Comparison of ENCODE assay signal across 8 cellular contexts in genomic region chr20:38692436-38693411, GRCh38. TPM values are rescaled to one million over a fixed set of nuclear protein-coding genes. Genes with fewer than 3 reads are reported as not detected.
DNase-seq lines count a peak whose midpoint lies in the region; ATAC-seq and TF ChIP-seq lines count a peak whose summit lies in the region.

No MANE protein-coding gene starts in this region.

- DNase-seq in A673 (ENCODE audit: low spot score) (peak; percentile 75), HEK293T (ENCODE audit: extremely low spot score) (peak; percentile 39), T-helper 9 cell (peak; percentile 52), choroid plexus epithelial cell (ENCODE audit: low read depth) (peak; percentile 82), mesothelial cell of epicardium (ENCODE audit: low spot score in 2 of 2, unreplicated experiment in 2 of 2) (peak; percentile 71 to 83), NCI-H2029 (lab: John Stamatoyannopoulos, UW) (no peak)

- BruUV-seq in A673 (replicated peaks; lab: Mats Ljungman, UMichigan) = no TSS peak

- no peaks in the 10 kb centered on the region for H3K9me3 ChIP-seq in A673 (ENCODE audit: low read depth, low read length, poor library complexity, severe bottlenecking)

- no peaks in the 10 kb centered on the region for H3K4me1 ChIP-seq in A673 (ENCODE audit: insufficient read depth, low read length, poor library complexity, severe bottlenecking)

- no peak for TF ChIP-seq CTCF in A673 (conservative IDR thresholded peaks at IDR 0.05; ENCODE audit: low read depth, low read length)
- no peak for TF ChIP-seq CTCF in choroid plexus epithelial cell (conservative IDR thresholded peaks at IDR 0.05; ENCODE audit: low read depth, low read length)
- no peak for TF ChIP-seq CTCF in mesothelial cell of epicardium (IDR thresholded peaks at IDR 0.05; ENCODE audit: unreplicated experiment)

- no peaks in the 10 kb centered on the region for H3K9me3 Mint-ChIP-seq in mesothelial cell of epicardium

- no peak overlapping the region for H3K27ac ChIP-seq in A673 (ENCODE audit: low read depth, low read length, poor library complexity, severe bottlenecking)

- CTCF ChIA-PET in A673 (lab: Charles Lee) = no interaction called here
- CTCF ChIA-PET in HEK293T (lab: Yijun Ruan, JAX) = no interaction called here

- intact Hi-C loops in A673 (cut with micrococcal nuclease; ENCODE audit: unreplicated experiment) = no loop called here

- H3K27ac Mint-ChIP-seq in mesothelial cell of epicardium = no peak overlapping the region

- H3K27me3 Mint-ChIP-seq in mesothelial cell of epicardium (ENCODE audit: low read depth) = peaks cover 41% of the 10 kb centered on the region

- no peak overlapping the region for H3K4me3 ChIP-seq in A673 (ENCODE audit: low read depth, low read length, poor library complexity, severe bottlenecking)
- H3K4me3 ChIP-seq in choroid plexus epithelial cell (ENCODE audit: low read depth, low read length) = no peak overlapping the region

- H3K27me3 ChIP-seq in A673 (replicated peaks; ENCODE audit: insufficient read depth, low read depth, low read length, poor library complexity) = peaks cover 27% of the 10 kb centered on the region

- POLR2A ChIA-PET in A673 (lab: Charles Lee; ENCODE audit: low non-redundant PET) = no interaction called here
- POLR2A ChIA-PET in HEK293T (lab: Yijun Ruan, JAX) = no interaction called here

- no peaks in the 10 kb centered on the region for H3K36me3 ChIP-seq in A673 (ENCODE audit: insufficient read depth, low read length, poor library complexity, severe bottlenecking)

- ATAC-seq in HG03342 (IDR thresholded peaks at IDR 0.05; ENCODE audit: unreplicated experiment) (no peak), HG02981 (IDR thresholded peaks at IDR 0.05; ENCODE audit: unreplicated experiment) (no peak)

- no peak overlapping the region for H3K4me3 Mint-ChIP-seq in mesothelial cell of epicardium

- no peaks in the 10 kb centered on the region for H3K4me1 Mint-ChIP-seq in mesothelial cell of epicardium

- H3K36me3 Mint-ChIP-seq in mesothelial cell of epicardium = no peaks in the 10 kb centered on the region

TF ChIP-seq in HEK293T, 16 proteins besides CTCF, POLR2A, EP300 and RAD21:
- TF ChIP-seq FOXK2 (IDR thresholded peaks at IDR 0.05) (no peak), NFRKB (IDR thresholded peaks at IDR 0.05) (no peak), ELF4 (IDR thresholded peaks at IDR 0.05) (no peak), BHLHE40 (IDR thresholded peaks at IDR 0.05; ENCODE audit: borderline replicate concordance) (no peak), ZNF384 (IDR thresholded peaks at IDR 0.05) (no peak), FOXM1 (IDR thresholded peaks at IDR 0.05; ENCODE audit: borderline replicate concordance) (no peak), FOXA1 (IDR thresholded peaks at IDR 0.05) (no peak), CTBP1 (IDR thresholded peaks at IDR 0.05; ENCODE audit: borderline replicate concordance) (no peak)
- TF ChIP-seq, protein P1, sequence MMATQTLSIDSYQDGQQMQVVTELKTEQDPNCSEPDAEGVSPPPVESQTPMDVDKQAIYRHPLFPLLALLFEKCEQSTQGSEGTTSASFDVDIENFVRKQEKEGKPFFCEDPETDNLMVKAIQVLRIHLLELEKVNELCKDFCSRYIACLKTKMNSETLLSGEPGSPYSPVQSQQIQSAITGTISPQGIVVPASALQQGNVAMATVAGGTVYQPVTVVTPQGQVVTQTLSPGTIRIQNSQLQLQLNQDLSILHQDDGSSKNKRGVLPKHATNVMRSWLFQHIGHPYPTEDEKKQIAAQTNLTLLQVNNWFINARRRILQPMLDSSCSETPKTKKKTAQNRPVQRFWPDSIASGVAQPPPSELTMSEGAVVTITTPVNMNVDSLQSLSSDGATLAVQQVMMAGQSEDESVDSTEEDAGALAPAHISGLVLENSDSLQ (IDR thresholded peaks at IDR 0.05) = no peak
TF ChIP-seq in HEK293T: peak in this region for 0.

RNA-seq across cellular contexts. Expression of gene SLC32A1, which starts 31.6 kb away (rescaled TPM):
- not detected in 2 replicates for total RNA-seq in A673 (2021)
- not detected in 3 replicates for total RNA-seq in mesothelial cell of epicardium

RNA-seq across cellular contexts. Expression of gene ACTR5, which starts 55.5 kb away (rescaled TPM):
- 11.2 and 11.5 TPM in 2 replicates for total RNA-seq in A673 (2021)
- 9.5 to 9.7 TPM (median 9.5 TPM) in 3 replicates for total RNA-seq in mesothelial cell of epicardium
